Comparison of ENCODE assay signal across 1 cellular context in the genomic region with DNA sequence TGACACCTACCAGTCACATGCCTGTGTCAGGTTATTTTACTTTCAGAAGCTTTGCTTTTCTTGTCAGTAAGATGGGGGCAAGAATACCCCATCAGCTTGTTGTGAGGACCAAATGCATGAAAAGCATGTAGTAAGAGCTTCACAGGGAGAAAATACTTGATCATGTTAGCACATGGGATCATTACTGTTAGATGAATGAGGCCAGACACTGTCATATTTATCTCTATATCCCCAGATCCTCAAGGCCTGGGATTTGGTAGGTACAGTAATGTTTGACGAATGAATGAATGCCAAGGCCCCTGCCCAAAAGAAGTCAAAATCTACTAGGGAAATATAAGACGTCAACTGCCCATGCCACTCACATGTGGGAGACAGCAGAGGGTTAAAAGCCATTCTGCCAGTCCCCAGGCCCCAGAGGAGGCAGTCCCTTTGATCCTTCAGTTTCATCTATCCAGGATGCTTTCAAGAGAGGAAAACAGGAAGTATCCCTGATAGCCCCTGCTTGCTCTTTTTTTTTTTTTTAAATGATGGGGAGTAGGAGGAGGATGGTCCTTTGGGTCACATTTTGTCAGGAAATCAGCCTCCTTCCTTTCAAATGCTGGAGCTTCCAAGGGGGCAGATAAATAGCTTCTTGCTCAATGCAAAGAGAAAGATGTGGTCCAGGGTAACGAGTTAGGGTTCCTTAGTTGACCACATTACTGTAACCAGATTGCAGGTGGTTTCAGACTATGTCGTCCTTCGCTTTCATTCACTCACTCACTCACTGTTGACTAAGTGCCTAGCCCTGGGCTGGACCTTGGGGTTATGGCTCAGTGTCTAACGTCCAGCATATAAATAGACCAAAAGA.
TF ChIP-seq lines count a peak whose summit lies in the region.

No MANE protein-coding gene starts in this region.

TF ChIP-seq in K562, 482 proteins besides CTCF, POLR2A, EP300 and RAD21 (continued from another document and continues in another):
- TF ChIP-seq ETV5 (CRISPR knock-in tag; IDR thresholded peaks at IDR 0.05; ENCODE audit: low read depth) (0 out of 2 replicates have a peak, but pooled peaks have one; percentile 29), RBM15 (IDR thresholded peaks at IDR 0.05; ENCODE audit: insufficient read depth, low read length) (no peak), EZH2 (IDR thresholded peaks at IDR 0.05; ENCODE audit: borderline replicate concordance, low read depth, low read length) (no peak), RCOR1 (IDR thresholded peaks at IDR 0.05; ENCODE audit: borderline replicate concordance in 1 of 2, low read depth in 2 of 2, low read length in 2 of 2) (peak in 1 of 2 experiments; percentile 50; a peak in 1 of 4 replicates), HDAC8 (tag; IDR thresholded peaks at IDR 0.05) (no peak), ZNF165 (CRISPR knock-in tag; IDR thresholded peaks at IDR 0.05; ENCODE audit: borderline replicate concordance) (no peak), ETV1 (tag; conservative IDR thresholded peaks at IDR 0.05; ENCODE audit: low read depth) (0 out of 2 replicates have a peak, but pooled peaks have one; percentile 10), ATF1 (CRISPR knock-in tag; IDR thresholded peaks at IDR 0.05) (no peak), ATF1 (tag; IDR thresholded peaks at IDR 0.05) (no peak), SAFB (IDR thresholded peaks at IDR 0.05; ENCODE audit: borderline replicate concordance, low read depth, low read length) (no peak), NR1H2 (CRISPR knock-in tag; IDR thresholded peaks at IDR 0.05) (no peak), ZNF121 (CRISPR knock-in tag; conservative IDR thresholded peaks at IDR 0.05) (no peak), TEAD1 (CRISPR knock-in tag; IDR thresholded peaks at IDR 0.05) (no peak), SMARCA4 (IDR thresholded peaks at IDR 0.05) (no peak), ZFP1 (CRISPR knock-in tag; IDR thresholded peaks at IDR 0.05) (no peak), SIX5 (IDR thresholded peaks at IDR 0.05; ENCODE audit: borderline replicate concordance in 1 of 2, insufficient read depth in 1 of 2, low read depth in 1 of 2, low read length in 2 of 2) (no peak), ZC3H4 (CRISPR knock-in tag; IDR thresholded peaks at IDR 0.05; ENCODE audit: borderline replicate concordance) (no peak), RFX7 (CRISPR knock-in tag; IDR thresholded peaks at IDR 0.05) (no peak), ZSCAN32 (CRISPR knock-in tag; IDR thresholded peaks at IDR 0.05) (no peak), ATF7 (IDR thresholded peaks at IDR 0.05) (no peak)
- TF ChIP-seq, protein P1, sequence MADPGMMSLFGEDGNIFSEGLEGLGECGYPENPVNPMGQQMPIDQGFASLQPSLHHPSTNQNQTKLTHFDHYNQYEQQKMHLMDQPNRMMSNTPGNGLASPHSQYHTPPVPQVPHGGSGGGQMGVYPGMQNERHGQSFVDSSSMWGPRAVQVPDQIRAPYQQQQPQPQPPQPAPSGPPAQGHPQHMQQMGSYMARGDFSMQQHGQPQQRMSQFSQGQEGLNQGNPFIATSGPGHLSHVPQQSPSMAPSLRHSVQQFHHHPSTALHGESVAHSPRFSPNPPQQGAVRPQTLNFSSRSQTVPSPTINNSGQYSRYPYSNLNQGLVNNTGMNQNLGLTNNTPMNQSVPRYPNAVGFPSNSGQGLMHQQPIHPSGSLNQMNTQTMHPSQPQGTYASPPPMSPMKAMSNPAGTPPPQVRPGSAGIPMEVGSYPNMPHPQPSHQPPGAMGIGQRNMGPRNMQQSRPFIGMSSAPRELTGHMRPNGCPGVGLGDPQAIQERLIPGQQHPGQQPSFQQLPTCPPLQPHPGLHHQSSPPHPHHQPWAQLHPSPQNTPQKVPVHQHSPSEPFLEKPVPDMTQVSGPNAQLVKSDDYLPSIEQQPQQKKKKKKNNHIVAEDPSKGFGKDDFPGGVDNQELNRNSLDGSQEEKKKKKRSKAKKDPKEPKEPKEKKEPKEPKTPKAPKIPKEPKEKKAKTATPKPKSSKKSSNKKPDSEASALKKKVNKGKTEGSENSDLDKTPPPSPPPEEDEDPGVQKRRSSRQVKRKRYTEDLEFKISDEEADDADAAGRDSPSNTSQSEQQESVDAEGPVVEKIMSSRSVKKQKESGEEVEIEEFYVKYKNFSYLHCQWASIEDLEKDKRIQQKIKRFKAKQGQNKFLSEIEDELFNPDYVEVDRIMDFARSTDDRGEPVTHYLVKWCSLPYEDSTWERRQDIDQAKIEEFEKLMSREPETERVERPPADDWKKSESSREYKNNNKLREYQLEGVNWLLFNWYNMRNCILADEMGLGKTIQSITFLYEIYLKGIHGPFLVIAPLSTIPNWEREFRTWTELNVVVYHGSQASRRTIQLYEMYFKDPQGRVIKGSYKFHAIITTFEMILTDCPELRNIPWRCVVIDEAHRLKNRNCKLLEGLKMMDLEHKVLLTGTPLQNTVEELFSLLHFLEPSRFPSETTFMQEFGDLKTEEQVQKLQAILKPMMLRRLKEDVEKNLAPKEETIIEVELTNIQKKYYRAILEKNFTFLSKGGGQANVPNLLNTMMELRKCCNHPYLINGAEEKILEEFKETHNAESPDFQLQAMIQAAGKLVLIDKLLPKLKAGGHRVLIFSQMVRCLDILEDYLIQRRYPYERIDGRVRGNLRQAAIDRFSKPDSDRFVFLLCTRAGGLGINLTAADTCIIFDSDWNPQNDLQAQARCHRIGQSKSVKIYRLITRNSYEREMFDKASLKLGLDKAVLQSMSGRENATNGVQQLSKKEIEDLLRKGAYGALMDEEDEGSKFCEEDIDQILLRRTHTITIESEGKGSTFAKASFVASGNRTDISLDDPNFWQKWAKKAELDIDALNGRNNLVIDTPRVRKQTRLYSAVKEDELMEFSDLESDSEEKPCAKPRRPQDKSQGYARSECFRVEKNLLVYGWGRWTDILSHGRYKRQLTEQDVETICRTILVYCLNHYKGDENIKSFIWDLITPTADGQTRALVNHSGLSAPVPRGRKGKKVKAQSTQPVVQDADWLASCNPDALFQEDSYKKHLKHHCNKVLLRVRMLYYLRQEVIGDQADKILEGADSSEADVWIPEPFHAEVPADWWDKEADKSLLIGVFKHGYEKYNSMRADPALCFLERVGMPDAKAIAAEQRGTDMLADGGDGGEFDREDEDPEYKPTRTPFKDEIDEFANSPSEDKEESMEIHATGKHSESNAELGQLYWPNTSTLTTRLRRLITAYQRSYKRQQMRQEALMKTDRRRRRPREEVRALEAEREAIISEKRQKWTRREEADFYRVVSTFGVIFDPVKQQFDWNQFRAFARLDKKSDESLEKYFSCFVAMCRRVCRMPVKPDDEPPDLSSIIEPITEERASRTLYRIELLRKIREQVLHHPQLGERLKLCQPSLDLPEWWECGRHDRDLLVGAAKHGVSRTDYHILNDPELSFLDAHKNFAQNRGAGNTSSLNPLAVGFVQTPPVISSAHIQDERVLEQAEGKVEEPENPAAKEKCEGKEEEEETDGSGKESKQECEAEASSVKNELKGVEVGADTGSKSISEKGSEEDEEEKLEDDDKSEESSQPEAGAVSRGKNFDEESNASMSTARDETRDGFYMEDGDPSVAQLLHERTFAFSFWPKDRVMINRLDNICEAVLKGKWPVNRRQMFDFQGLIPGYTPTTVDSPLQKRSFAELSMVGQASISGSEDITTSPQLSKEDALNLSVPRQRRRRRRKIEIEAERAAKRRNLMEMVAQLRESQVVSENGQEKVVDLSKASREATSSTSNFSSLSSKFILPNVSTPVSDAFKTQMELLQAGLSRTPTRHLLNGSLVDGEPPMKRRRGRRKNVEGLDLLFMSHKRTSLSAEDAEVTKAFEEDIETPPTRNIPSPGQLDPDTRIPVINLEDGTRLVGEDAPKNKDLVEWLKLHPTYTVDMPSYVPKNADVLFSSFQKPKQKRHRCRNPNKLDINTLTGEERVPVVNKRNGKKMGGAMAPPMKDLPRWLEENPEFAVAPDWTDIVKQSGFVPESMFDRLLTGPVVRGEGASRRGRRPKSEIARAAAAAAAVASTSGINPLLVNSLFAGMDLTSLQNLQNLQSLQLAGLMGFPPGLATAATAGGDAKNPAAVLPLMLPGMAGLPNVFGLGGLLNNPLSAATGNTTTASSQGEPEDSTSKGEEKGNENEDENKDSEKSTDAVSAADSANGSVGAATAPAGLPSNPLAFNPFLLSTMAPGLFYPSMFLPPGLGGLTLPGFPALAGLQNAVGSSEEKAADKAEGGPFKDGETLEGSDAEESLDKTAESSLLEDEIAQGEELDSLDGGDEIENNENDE (IDR thresholded peaks at IDR 0.05; ENCODE audit: low read depth, low read length), result no peak
- TF ChIP-seq, protein P2, sequence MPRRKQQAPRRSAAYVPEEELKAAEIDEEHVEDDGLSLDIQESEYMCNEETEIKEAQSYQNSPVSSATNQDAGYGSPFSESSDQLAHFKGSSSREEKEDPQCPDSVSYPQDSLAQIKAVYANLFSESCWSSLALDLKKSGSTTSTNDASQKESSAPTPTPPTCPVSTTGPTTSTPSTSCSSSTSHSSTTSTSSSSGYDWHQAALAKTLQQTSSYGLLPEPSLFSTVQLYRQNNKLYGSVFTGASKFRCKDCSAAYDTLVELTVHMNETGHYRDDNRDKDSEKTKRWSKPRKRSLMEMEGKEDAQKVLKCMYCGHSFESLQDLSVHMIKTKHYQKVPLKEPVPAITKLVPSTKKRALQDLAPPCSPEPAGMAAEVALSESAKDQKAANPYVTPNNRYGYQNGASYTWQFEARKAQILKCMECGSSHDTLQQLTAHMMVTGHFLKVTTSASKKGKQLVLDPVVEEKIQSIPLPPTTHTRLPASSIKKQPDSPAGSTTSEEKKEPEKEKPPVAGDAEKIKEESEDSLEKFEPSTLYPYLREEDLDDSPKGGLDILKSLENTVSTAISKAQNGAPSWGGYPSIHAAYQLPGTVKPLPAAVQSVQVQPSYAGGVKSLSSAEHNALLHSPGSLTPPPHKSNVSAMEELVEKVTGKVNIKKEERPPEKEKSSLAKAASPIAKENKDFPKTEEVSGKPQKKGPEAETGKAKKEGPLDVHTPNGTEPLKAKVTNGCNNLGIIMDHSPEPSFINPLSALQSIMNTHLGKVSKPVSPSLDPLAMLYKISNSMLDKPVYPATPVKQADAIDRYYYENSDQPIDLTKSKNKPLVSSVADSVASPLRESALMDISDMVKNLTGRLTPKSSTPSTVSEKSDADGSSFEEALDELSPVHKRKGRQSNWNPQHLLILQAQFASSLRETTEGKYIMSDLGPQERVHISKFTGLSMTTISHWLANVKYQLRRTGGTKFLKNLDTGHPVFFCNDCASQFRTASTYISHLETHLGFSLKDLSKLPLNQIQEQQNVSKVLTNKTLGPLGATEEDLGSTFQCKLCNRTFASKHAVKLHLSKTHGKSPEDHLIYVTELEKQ (CRISPR knock-in tag; IDR thresholded peaks at IDR 0.05), result no peak
- TF ChIP-seq, protein P3, sequence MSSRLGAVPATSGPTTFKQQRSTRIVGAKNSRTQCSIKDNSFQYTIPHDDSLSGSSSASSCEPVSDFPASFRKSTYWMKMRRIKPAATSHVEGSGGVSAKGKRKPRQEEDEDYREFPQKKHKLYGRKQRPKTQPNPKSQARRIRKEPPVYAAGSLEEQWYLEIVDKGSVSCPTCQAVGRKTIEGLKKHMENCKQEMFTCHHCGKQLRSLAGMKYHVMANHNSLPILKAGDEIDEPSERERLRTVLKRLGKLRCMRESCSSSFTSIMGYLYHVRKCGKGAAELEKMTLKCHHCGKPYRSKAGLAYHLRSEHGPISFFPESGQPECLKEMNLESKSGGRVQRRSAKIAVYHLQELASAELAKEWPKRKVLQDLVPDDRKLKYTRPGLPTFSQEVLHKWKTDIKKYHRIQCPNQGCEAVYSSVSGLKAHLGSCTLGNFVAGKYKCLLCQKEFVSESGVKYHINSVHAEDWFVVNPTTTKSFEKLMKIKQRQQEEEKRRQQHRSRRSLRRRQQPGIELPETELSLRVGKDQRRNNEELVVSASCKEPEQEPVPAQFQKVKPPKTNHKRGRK (tag; IDR thresholded peaks at IDR 0.05), result no peak
- TF ChIP-seq, protein P4, sequence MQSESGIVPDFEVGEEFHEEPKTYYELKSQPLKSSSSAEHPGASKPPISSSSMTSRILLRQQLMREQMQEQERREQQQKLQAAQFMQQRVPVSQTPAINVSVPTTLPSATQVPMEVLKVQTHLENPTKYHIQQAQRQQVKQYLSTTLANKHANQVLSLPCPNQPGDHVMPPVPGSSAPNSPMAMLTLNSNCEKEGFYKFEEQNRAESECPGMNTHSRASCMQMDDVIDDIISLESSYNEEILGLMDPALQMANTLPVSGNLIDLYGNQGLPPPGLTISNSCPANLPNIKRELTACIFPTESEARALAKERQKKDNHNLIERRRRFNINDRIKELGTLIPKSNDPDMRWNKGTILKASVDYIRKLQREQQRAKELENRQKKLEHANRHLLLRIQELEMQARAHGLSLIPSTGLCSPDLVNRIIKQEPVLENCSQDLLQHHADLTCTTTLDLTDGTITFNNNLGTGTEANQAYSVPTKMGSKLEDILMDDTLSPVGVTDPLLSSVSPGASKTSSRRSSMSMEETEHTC (IDR thresholded peaks at IDR 0.05), result no peak
- TF ChIP-seq, protein P5, sequence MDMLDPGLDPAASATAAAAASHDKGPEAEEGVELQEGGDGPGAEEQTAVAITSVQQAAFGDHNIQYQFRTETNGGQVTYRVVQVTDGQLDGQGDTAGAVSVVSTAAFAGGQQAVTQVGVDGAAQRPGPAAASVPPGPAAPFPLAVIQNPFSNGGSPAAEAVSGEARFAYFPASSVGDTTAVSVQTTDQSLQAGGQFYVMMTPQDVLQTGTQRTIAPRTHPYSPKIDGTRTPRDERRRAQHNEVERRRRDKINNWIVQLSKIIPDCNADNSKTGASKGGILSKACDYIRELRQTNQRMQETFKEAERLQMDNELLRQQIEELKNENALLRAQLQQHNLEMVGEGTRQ (CRISPR knock-in tag; IDR thresholded peaks at IDR 0.05), result no peak
- TF ChIP-seq, protein P6, sequence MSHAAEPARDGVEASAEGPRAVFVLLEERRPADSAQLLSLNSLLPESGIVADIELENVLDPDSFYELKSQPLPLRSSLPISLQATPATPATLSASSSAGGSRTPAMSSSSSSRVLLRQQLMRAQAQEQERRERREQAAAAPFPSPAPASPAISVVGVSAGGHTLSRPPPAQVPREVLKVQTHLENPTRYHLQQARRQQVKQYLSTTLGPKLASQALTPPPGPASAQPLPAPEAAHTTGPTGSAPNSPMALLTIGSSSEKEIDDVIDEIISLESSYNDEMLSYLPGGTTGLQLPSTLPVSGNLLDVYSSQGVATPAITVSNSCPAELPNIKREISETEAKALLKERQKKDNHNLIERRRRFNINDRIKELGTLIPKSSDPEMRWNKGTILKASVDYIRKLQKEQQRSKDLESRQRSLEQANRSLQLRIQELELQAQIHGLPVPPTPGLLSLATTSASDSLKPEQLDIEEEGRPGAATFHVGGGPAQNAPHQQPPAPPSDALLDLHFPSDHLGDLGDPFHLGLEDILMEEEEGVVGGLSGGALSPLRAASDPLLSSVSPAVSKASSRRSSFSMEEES (CRISPR knock-in tag; IDR thresholded peaks at IDR 0.05), result no peak
- TF ChIP-seq, protein P7, sequence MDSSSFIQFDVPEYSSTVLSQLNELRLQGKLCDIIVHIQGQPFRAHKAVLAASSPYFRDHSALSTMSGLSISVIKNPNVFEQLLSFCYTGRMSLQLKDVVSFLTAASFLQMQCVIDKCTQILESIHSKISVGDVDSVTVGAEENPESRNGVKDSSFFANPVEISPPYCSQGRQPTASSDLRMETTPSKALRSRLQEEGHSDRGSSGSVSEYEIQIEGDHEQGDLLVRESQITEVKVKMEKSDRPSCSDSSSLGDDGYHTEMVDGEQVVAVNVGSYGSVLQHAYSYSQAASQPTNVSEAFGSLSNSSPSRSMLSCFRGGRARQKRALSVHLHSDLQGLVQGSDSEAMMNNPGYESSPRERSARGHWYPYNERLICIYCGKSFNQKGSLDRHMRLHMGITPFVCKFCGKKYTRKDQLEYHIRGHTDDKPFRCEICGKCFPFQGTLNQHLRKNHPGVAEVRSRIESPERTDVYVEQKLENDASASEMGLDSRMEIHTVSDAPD (CRISPR knock-in tag; IDR thresholded peaks at IDR 0.05), result no peak
- TF ChIP-seq, protein P8, sequence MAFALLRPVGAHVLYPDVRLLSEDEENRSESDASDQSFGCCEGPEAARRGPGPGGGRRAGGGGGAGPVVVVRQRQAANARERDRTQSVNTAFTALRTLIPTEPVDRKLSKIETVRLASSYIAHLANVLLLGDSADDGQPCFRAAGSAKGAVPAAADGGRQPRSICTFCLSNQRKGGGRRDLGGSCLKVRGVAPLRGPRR (CRISPR knock-in tag; IDR thresholded peaks at IDR 0.05), result peak; percentile 65; the same call in 1 of the 2 replicates
